Comparison of ENCODE assay signal across 11 cellular contexts in genomic region chr2:157327200-157327599, GRCh38. TPM values are rescaled to one million over a fixed set of nuclear protein-coding genes. Genes with fewer than 3 reads are reported as not detected.
DNase-seq lines count a peak whose midpoint lies in the region; ATAC-seq and FAIRE-seq lines count a peak whose summit lies in the region.
"Had no signal": no experiment of that assay in that cellular context is flagged by ENCODE, and none has a peak within 500 bp of the region (broad histone marks: within the 10 kb centered on the region; RNA-seq: fewer than 3 reads in every experiment).

No MANE protein-coding gene starts in this region.

- peak overlapping the region; percentile 66 to 88 for H3K4me3 Mint-ChIP-seq in activated T-cell treated with anti-CD3 and anti-CD28 coated beads, Interleukin-2, amount 50 U/mL, for 72 hours
- peak overlapping the region; percentile 40 to 55 (median 55) for H3K4me3 Mint-ChIP-seq in T-cell
- H3K4me3 Mint-ChIP-seq: type B pancreatic cell had no signal

- no peaks in the 10 kb centered on the region for H3K9me3 Mint-ChIP-seq in activated T-cell treated with anti-CD3 and anti-CD28 coated beads, Interleukin-2, amount 50 U/mL, for 72 hours
- H3K9me3 Mint-ChIP-seq in T-cell, result no peaks in the 10 kb centered on the region
- H3K9me3 Mint-ChIP-seq: type B pancreatic cell had no signal

- H3K27me3 Mint-ChIP-seq in activated T-cell treated with anti-CD3 and anti-CD28 coated beads, Interleukin-2, amount 50 U/mL, for 72 hours (ENCODE audit: low read depth), result no peaks in the 10 kb centered on the region
- H3K27me3 Mint-ChIP-seq in T-cell, result no peaks in the 10 kb centered on the region

- no peak for FAIRE-seq in urothelium cell line (lab: Jason Lieb, UNC)
- FAIRE-seq: bronchial epithelial cell had no signal

- peaks cover 57% of the 10 kb centered on the region for H3K4me1 Mint-ChIP-seq in activated T-cell treated with anti-CD3 and anti-CD28 coated beads, Interleukin-2, amount 50 U/mL, for 72 hours (ENCODE audit: low read depth)
- H3K4me1 Mint-ChIP-seq in T-cell, result peaks cover 48 to 51% (median 49%) of the 10 kb centered on the region in 3 donors

- peak overlapping the region; percentile 97 for H3K27ac ChIP-seq in substantia nigra (ENCODE audit: low read depth, low read length, poor library complexity, severe bottlenecking)

- H3K27ac Mint-ChIP-seq in activated T-cell treated with anti-CD3 and anti-CD28 coated beads, Interleukin-2, amount 50 U/mL, for 72 hours, result peak overlapping the region; percentile 90
- peak overlapping the region; percentile 87 to 91 for H3K27ac Mint-ChIP-seq in T-cell
- H3K27ac Mint-ChIP-seq: type B pancreatic cell had no signal

- POLR2A ChIA-PET in T-cell (lab: Charles Lee), result interaction anchor here (0.6 to 1.4 kb wide), 8 partner anchors 38 to 137 kb away, joined by 3 to 5 read pairs (median 3); no protein-coding TSS in a partner anchor

- CTCF ChIA-PET in T-cell (lab: Charles Lee), result interaction anchor here (0.6 to 3.6 kb wide), 76 partner anchors 8 to 683 kb away, joined by 3 to 47 read pairs (median 5); partner anchors contain the start of genes CYTIP (in 2 of the 2) and ACVR1C (in 1 of the 2)

- ATAC-seq in activated T-cell treated with anti-CD3 and anti-CD28 coated beads, Interleukin-2, amount 50 U/mL, for 72 hours (replicated peaks in 1 of 2), result peak; percentile 37 to 44
- ATAC-seq in HG02798 (IDR thresholded peaks at IDR 0.05; ENCODE audit: poor library complexity, unreplicated experiment) (peak; percentile 39), T-cell (replicated peaks in 1 of 4) (peak in 3 of 4 experiments; percentile 14 to 23 (median 18))

- no peaks in the 10 kb centered on the region for H3K36me3 Mint-ChIP-seq in activated T-cell treated with anti-CD3 and anti-CD28 coated beads, Interleukin-2, amount 50 U/mL, for 72 hours (ENCODE audit: insufficient read depth in 2 of 2)
- peaks cover 21% of the 10 kb centered on the region for H3K36me3 Mint-ChIP-seq in T-cell
- H3K36me3 Mint-ChIP-seq: type B pancreatic cell had no signal

- DNase-seq in activated T-cell treated with anti-CD3 and anti-CD28 coated beads, Interleukin-2, amount 50 U/mL, for 72 hours, result no peak
- DNase-seq in activated T-cell treated with anti-CD3 and anti-CD28 coated beads for 4 hours (no peak), T-cell (no peak), substantia nigra (lab: John Stamatoyannopoulos, UW) (no peak), GM03348 (ENCODE audit: low spot score) (no peak), DMS114 treated with DMSO at 0.1 percent for 48 hours (lab: John Stamatoyannopoulos, UW; ENCODE audit: unreplicated experiment) (no peak), urothelium cell line (ENCODE audit: low spot score) (no peak)

RNA-seq across cellular contexts. Expression of gene ERMN, which starts 1.6 kb away (rescaled TPM):
- 1 to 10 TPM; 2.8 to 3.5 TPM for total RNA-seq in activated T-cell treated with anti-CD3 and anti-CD28 coated beads, Interleukin-2, amount 50 U/mL, for 72 hours
- 10 to 100 TPM in 2 of 5 donors, 1 to 10 TPM in 3; 2.2 to 12.8 (median 4.3) TPM for total RNA-seq in T-cell
- total RNA-seq: bronchial epithelial cell, HepG2 had no signal
